ENCODE assay signal across 1 cellular context in the genomic region with DNA sequence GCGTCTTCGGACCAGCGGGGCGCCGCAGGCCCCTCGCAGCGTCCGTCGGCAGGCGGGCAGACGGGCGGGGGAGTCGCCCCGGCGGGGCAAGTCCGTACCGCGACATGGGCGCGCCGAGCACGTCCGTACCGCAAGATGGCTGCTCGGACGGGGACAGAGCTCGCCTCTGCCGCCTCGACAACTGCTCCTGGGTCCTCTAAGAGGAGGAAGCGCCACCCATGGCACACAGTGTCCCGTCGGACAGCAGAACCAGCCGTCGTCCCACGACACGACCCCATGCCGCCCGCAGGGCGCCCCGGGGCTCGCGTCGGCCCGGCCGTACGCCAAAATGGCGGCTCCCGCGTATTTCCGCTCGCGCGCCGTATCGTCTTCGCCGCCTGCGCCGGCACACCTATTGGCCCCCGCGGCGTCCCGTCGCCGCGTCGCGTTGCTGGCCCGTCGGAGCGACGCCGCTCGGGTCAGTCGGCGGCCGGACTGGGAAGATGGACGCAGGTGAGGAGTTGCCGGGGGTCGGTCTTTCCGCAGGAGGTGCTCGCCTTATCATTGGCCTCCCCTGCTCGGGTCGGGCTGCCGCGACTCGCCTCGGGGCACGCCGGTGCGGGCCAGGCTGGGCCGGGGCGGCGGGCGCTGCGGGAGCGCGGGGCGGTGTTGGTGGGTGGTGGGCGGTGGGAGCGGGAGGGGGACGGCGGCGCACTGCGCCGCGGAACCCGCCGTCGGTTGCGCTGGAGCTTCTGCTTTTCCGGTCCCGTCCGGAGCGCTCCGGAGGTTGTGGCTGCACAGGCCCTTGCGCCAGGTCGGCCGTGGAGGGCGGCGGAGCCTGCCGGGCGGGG.
TF ChIP-seq lines count a peak whose summit lies in the region.

ATG4B (plus strand) TSS at position 461 of the 830 bp plus-strand sequence; CDS start at position 483, 22 bp downstream.

TF ChIP-seq in A549, 52 proteins besides CTCF, POLR2A, EP300 and RAD21 (continued from another document):
- TF ChIP-seq, protein P1, sequence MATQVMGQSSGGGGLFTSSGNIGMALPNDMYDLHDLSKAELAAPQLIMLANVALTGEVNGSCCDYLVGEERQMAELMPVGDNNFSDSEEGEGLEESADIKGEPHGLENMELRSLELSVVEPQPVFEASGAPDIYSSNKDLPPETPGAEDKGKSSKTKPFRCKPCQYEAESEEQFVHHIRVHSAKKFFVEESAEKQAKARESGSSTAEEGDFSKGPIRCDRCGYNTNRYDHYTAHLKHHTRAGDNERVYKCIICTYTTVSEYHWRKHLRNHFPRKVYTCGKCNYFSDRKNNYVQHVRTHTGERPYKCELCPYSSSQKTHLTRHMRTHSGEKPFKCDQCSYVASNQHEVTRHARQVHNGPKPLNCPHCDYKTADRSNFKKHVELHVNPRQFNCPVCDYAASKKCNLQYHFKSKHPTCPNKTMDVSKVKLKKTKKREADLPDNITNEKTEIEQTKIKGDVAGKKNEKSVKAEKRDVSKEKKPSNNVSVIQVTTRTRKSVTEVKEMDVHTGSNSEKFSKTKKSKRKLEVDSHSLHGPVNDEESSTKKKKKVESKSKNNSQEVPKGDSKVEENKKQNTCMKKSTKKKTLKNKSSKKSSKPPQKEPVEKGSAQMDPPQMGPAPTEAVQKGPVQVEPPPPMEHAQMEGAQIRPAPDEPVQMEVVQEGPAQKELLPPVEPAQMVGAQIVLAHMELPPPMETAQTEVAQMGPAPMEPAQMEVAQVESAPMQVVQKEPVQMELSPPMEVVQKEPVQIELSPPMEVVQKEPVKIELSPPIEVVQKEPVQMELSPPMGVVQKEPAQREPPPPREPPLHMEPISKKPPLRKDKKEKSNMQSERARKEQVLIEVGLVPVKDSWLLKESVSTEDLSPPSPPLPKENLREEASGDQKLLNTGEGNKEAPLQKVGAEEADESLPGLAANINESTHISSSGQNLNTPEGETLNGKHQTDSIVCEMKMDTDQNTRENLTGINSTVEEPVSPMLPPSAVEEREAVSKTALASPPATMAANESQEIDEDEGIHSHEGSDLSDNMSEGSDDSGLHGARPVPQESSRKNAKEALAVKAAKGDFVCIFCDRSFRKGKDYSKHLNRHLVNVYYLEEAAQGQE (IDR thresholded peaks at IDR 0.05): peak; percentile 34; the same call in 1 of the 2 replicates
- no peak for TF ChIP-seq FOSL2 (IDR thresholded peaks at IDR 0.05)
- no peak for TF ChIP-seq FOSL2 (CRISPR knock-in tag; IDR thresholded peaks at IDR 0.05)
- TF ChIP-seq HES2 (IDR thresholded peaks at IDR 0.05): no peak
TF ChIP-seq in A549: peak in this region for 9.
